8 cellular contexts compared by ENCODE assay signal in genomic region chr2:37005118-37005868, GRCh38. TPM values are rescaled to one million over a fixed set of nuclear protein-coding genes. Genes with fewer than 3 reads are reported as not detected.
DNase-seq lines count a peak whose midpoint lies in the region; ATAC-seq, FAIRE-seq and TF ChIP-seq lines count a peak whose summit lies in the region.

No MANE protein-coding gene starts in this region.

- TF ChIP-seq EP300 in H1 (IDR thresholded peaks at IDR 0.05; ENCODE audit: borderline replicate concordance in 1 of 2, low read depth in 2 of 2, low read length in 2 of 2), result no peak

- H2BK20ac ChIP-seq in H1 (ENCODE audit: low read length), result no peak overlapping the region

- peak; percentile 92 for TF ChIP-seq CTCF in BE2C (IDR thresholded peaks at IDR 0.05; ENCODE audit: low read depth, low read length)
- TF ChIP-seq CTCF in OCI-LY7 (conservative IDR thresholded peaks at IDR 0.05; ENCODE audit: low read length), result peak; percentile 83
- peak in 2 of 3 experiments; percentile 66 to 75; a peak in 3 of 4 replicates for TF ChIP-seq CTCF in H1 (IDR thresholded peaks at IDR 0.05; ENCODE audit: control extremely low read depth in 1 of 3, insufficient read depth in 1 of 3, low read depth in 1 of 3, low read length in 3 of 3)

- H3K4me1 ChIP-seq in BE2C, result no peaks in the 10 kb centered on the region
- H3K4me1 ChIP-seq in OCI-LY7 (ENCODE audit: insufficient read depth, low read length, poor library complexity, severe bottlenecking), result peaks cover 7% of the 10 kb centered on the region
- no peaks in the 10 kb centered on the region for H3K4me1 ChIP-seq in H1 (replicated peaks in 1 of 4; ENCODE audit: control insufficient read depth in 3 of 4, insufficient read depth in 4 of 4, low read length in 3 of 4)
- peaks cover 3% of the 10 kb centered on the region for H3K4me1 ChIP-seq in effector memory CD4-positive, alpha-beta T cell (ENCODE audit: control insufficient read depth, insufficient read depth, low read length, poor library complexity, severe bottlenecking)

- no peak overlapping the region for H3K27ac ChIP-seq in OCI-LY7 (ENCODE audit: low read depth, low read length, poor library complexity, severe bottlenecking)
- no peak overlapping the region for H3K27ac ChIP-seq in H1 (ENCODE audit: low read depth, low read length)
- no peak overlapping the region for H3K27ac ChIP-seq in effector memory CD4-positive, alpha-beta T cell (ENCODE audit: insufficient read depth, low read length, poor library complexity, severe bottlenecking)

- no peak overlapping the region for H3K4ac ChIP-seq in H1 (replicated peaks; ENCODE audit: insufficient read length, low read depth, low read length)

- H3K27ac Mint-ChIP-seq in natural killer cell treated with Interleukin-12 subunit alpha and Interleukin-12 subunit beta and Interleukin-15 and Interleukin-18, amount 100 ng/mL, for 72 hours, result peak overlapping the region in 1 of 2 donors; percentile 1

- no peak overlapping the region for H4K5ac ChIP-seq in H1 (ENCODE audit: insufficient read length, low read depth, low read length)

- TF ChIP-seq POLR2A in H1 (IDR thresholded peaks at IDR 0.05; ENCODE audit: control extremely low read depth in 1 of 2, low read depth in 2 of 2, low read length in 2 of 2), result no peak

- H3K36me3 Mint-ChIP-seq in natural killer cell treated with Interleukin-12 subunit alpha and Interleukin-12 subunit beta and Interleukin-15 and Interleukin-18, amount 100 ng/mL, for 72 hours, result peaks cover 23% of the 10 kb centered on the region

- H3K4me2 ChIP-seq in OCI-LY7 (ENCODE audit: low read length) (peak overlapping the region; percentile 30; the same call in 1 of the 2 replicates), H1 (ENCODE audit: insufficient read depth in 1 of 2, low read depth in 2 of 2, low read length in 2 of 2) (no peak overlapping the region)

- peak overlapping the region; percentile 41; the same call in 1 of the 2 replicates for H2AFZ ChIP-seq in OCI-LY7 (ENCODE audit: low read length)
- no peak overlapping the region for H2AFZ ChIP-seq in H1 (ENCODE audit: low read length)

- no peak overlapping the region for H3K56ac ChIP-seq in H1 (replicated peaks; ENCODE audit: insufficient read length, low read depth, low read length)

- H3K4me1 Mint-ChIP-seq in natural killer cell treated with Interleukin-12 subunit alpha and Interleukin-12 subunit beta and Interleukin-15 and Interleukin-18, amount 100 ng/mL, for 72 hours (ENCODE audit: low read depth in 2 of 2), result peaks cover 8% of the 10 kb centered on the region in 2 donors

- no peaks in the 10 kb centered on the region for H3K79me1 ChIP-seq in H1 (ENCODE audit: low read depth, low read length)

- H3K4me3 ChIP-seq in BE2C (ENCODE audit: low read depth, low read length), result no peak overlapping the region
- H3K4me3 ChIP-seq in OCI-LY7 (ENCODE audit: low read depth, low read length, poor library complexity, severe bottlenecking), result no peak overlapping the region
- no peak overlapping the region for H3K4me3 ChIP-seq in H1 (ENCODE audit: extremely low read depth in 1 of 4, insufficient read depth in 2 of 4, low read depth in 3 of 4, low read length in 4 of 4)
- H3K4me3 ChIP-seq in effector memory CD4-positive, alpha-beta T cell (ENCODE audit: insufficient read depth, low read depth, low read length, poor library complexity, severe bottlenecking), result no peak overlapping the region

- no peak overlapping the region for H2BK12ac ChIP-seq in H1 (ENCODE audit: low read depth, low read length)

- H4K91ac ChIP-seq in H1 (replicated peaks; ENCODE audit: insufficient read length, low read length), result no peak overlapping the region

- no peaks in the 10 kb centered on the region for H3K9me2 ChIP-seq in OCI-LY7 (ENCODE audit: insufficient read depth, low read length)

- no peaks in the 10 kb centered on the region for H3K9me3 ChIP-seq in BE2C
- H3K9me3 ChIP-seq in OCI-LY7 (ENCODE audit: low read length), result no peaks in the 10 kb centered on the region
- H3K9me3 ChIP-seq in H1 (ENCODE audit: insufficient read depth in 2 of 2, low read depth in 1 of 2, low read length in 1 of 2), result no peaks in the 10 kb centered on the region
- no peaks in the 10 kb centered on the region for H3K9me3 ChIP-seq in effector memory CD4-positive, alpha-beta T cell (ENCODE audit: control insufficient read depth, low read length)

- peak overlapping the region; percentile 29 for H3K4me3 Mint-ChIP-seq in natural killer cell treated with Interleukin-12 subunit alpha and Interleukin-12 subunit beta and Interleukin-15 and Interleukin-18, amount 100 ng/mL, for 72 hours

- intact Hi-C loops in OCI-LY7 (cut with micrococcal nuclease; ENCODE audit: unreplicated experiment), result no loop called here

- peak; percentile 83 to 85 for TF ChIP-seq RAD21 in H1 (IDR thresholded peaks at IDR 0.05 in 1 of 2, conservative IDR thresholded peaks at IDR 0.05 in 1 of 2; ENCODE audit: low read depth in 2 of 2, low read length in 2 of 2)

- no peak overlapping the region for H3K14ac ChIP-seq in H1 (ENCODE audit: insufficient read length)

- H4K8ac ChIP-seq in H1 (ENCODE audit: extremely low read depth, insufficient read depth, low read length), result no peak overlapping the region

- H3K18ac ChIP-seq in H1 (ENCODE audit: extremely low read depth, low read length), result no peak overlapping the region

- BruUV-seq in OCI-LY7 (replicated peaks; lab: Mats Ljungman, UMichigan), result no TSS peak

- H3K36me3 ChIP-seq in BE2C, result no peaks in the 10 kb centered on the region; the same call in none of the 2 replicates
- H3K36me3 ChIP-seq in OCI-LY7 (ENCODE audit: insufficient read depth, low read length), result peaks cover 73% of the 10 kb centered on the region
- peaks cover 3 to 15% (median 9%) of the 10 kb centered on the region in 4 experiments; a peak in 5 of 8 replicates for H3K36me3 ChIP-seq in H1 (ENCODE audit: control insufficient read depth in 2 of 4, insufficient read depth in 4 of 4, low read length in 3 of 4)
- peaks cover 65% of the 10 kb centered on the region for H3K36me3 ChIP-seq in effector memory CD4-positive, alpha-beta T cell (ENCODE audit: control insufficient read depth, insufficient read depth, low read length)

- H2BK120ac ChIP-seq in H1 (replicated peaks; ENCODE audit: low read depth, low read length), result no peak overlapping the region

- H4K20me1 ChIP-seq in OCI-LY7 (ENCODE audit: insufficient read depth, low read length) (no peaks in the 10 kb centered on the region), H1 (replicated peaks in 1 of 2; ENCODE audit: control insufficient read depth in 1 of 2, insufficient read depth in 2 of 2, low read length in 2 of 2) (no peaks in the 10 kb centered on the region)

- peak; percentile 100 for ATAC-seq in GM18858 (IDR thresholded peaks at IDR 0.05; ENCODE audit: unreplicated experiment)
- ATAC-seq in HG02973 (IDR thresholded peaks at IDR 0.05; ENCODE audit: unreplicated experiment), result peak; percentile 99
- peak; percentile 71 to 82 for ATAC-seq in natural killer cell treated with Interleukin-12 subunit alpha and Interleukin-12 subunit beta and Interleukin-15 and Interleukin-18, amount 100 ng/mL, for 72 hours

- 80% methylated on average over 8 of the region's 8 CpGs; no CpG with 5 or more reads in 1 of the 2 experiments for WGBS in H1 (ENCODE audit: extremely low coverage in 1 of 2, insufficient coverage in 1 of 2, insufficient read length in 1 of 2, insufficient replicate concordance in 2 of 2, low coverage in 1 of 2, low lambda C conversion rate in 2 of 2, missing lambda C conversion rate in 1 of 2), 2 experiments

- no peaks in the 10 kb centered on the region for H3K23me2 ChIP-seq in H1 (ENCODE audit: low read depth, low read length)

- no peak overlapping the region for H3K9ac ChIP-seq in H1 (replicated peaks in 1 of 4; ENCODE audit: extremely low read depth in 1 of 4, low read depth in 3 of 4, low read length in 3 of 4)

- POLR2A ChIA-PET in OCI-LY7 (lab: Charles Lee) (no interaction called here), H1 (lab: Charles Lee; ENCODE audit: partially characterized antibody) (no interaction called here)

- FAIRE-seq in H1 (lab: Jason Lieb, UNC) (peak; percentile 88), RCC 7860 (lab: Jason Lieb, UNC) (no peak)

- H3K79me2 ChIP-seq in OCI-LY7 (ENCODE audit: insufficient read depth, low read depth, low read length), result no peaks in the 10 kb centered on the region
- no peaks in the 10 kb centered on the region for H3K79me2 ChIP-seq in H1 (ENCODE audit: control insufficient read depth in 1 of 2, insufficient read depth in 2 of 2, low read length in 2 of 2)

- H2BK15ac ChIP-seq in H1 (ENCODE audit: low read length), result no peak overlapping the region

- no peaks in the 10 kb centered on the region for H3K27me3 Mint-ChIP-seq in natural killer cell treated with Interleukin-12 subunit alpha and Interleukin-12 subunit beta and Interleukin-15 and Interleukin-18, amount 100 ng/mL, for 72 hours

- CTCF ChIA-PET in OCI-LY7 (lab: Charles Lee; ENCODE audit: unreplicated experiment), result no interaction called here
- CTCF ChIA-PET in H1 (lab: Charles Lee; ENCODE audit: partially characterized antibody), result no interaction called here

- no peak overlapping the region for H2AK5ac ChIP-seq in H1 (ENCODE audit: low read depth, low read length)

- DNase-seq in BE2C (peak; percentile 35), OCI-LY7 (ENCODE audit: low spot score) (peak; percentile 50), H1 (ENCODE audit: low read depth in 1 of 2, low spot score in 2 of 2) (peak in 1 of 2 experiments; percentile 2), RCC 7860 (ENCODE audit: low spot score) (no peak)
- no peak for DNase-seq in natural killer cell treated with Interleukin-12 subunit alpha and Interleukin-12 subunit beta and Interleukin-15 and Interleukin-18, amount 100 ng/mL, for 72 hours (ENCODE audit: low spot score)
- no peak for DNase-seq in effector memory CD4-positive, alpha-beta T cell

- H3K23ac ChIP-seq in H1 (ENCODE audit: insufficient read length), result no peak overlapping the region

- H2BK5ac ChIP-seq in H1 (ENCODE audit: low read depth, low read length), result no peak overlapping the region; the same call in 1 of the 2 replicates

- no peaks in the 10 kb centered on the region for H3K9me3 Mint-ChIP-seq in natural killer cell treated with Interleukin-12 subunit alpha and Interleukin-12 subunit beta and Interleukin-15 and Interleukin-18, amount 100 ng/mL, for 72 hours

- no peaks in the 10 kb centered on the region for H3K27me3 ChIP-seq in BE2C
- H3K27me3 ChIP-seq in H1 (replicated peaks in 1 of 4; ENCODE audit: control insufficient read depth in 3 of 4, extremely low read depth in 1 of 4, insufficient read depth in 3 of 4, low read length in 3 of 4), result no peaks in the 10 kb centered on the region
- H3K27me3 ChIP-seq in effector memory CD4-positive, alpha-beta T cell (replicated peaks; ENCODE audit: control insufficient read depth, insufficient read depth, low read length, poor library complexity, severe bottlenecking), result no peaks in the 10 kb centered on the region

RNA-seq across cellular contexts. Expression of gene STRN, which starts 39.0 kb away (rescaled TPM):
- 6.2 TPM for polyA plus RNA-seq in BE2C (2012; ENCODE audit: insufficient read depth, insufficient read length, low read depth)
- 16.0 and 16.1 TPM in 2 replicates for total RNA-seq in OCI-LY7 (2014; rRNA removed; shearing (Covaris generic))
- total RNA-seq in OCI-LY7 (2022), result 32.6 and 33.9 TPM in 2 replicates
- total RNA-seq in H1 (2021; fragmentation: NEBNext Ultra II Directional; extraction: Animal tissue kit (Norgen Biotek cat#: 25700)), result 38.9 and 47.0 TPM in 2 replicates
- polyA plus RNA-seq in H1 (2011; rRNA removed), result 6.4 and 8.3 TPM in 2 replicates
- 9.6 TPM for polyA plus RNA-seq in H1 (2011; cell fraction: cytosol; rRNA removed)
- polyA plus RNA-seq in H1 (2011; cell fraction: nucleus; rRNA removed), result 10.9 TPM
- 10.3 to 17.8 TPM (median 13.3 TPM) in 4 replicates for polyA plus RNA-seq in H1 (2012, experiment 1 of 2)
- 0.77 TPM for polyA plus RNA-seq in H1 (2012, experiment 2 of 2)
- 13.5 TPM for polyA plus RNA-seq in H1 (2013, experiment 1 of 2)
- polyA plus RNA-seq in H1 (2013, experiment 2 of 2), result 14.2 TPM
- 42.3 and 68.5 TPM in 2 replicates for polyA minus RNA-seq in H1 (2011; rRNA and poly(A)+ RNA removed)
- polyA minus RNA-seq in H1 (2011; cell fraction: cytosol; rRNA and poly(A)+ RNA removed), result 22.1 TPM
- polyA minus RNA-seq in H1 (2011; cell fraction: nucleus; rRNA and poly(A)+ RNA removed), result 31.7 TPM
- 10 to 100 TPM; 25.3 to 36.0 TPM for total RNA-seq in natural killer cell treated with Interleukin-12 subunit alpha and Interleukin-12 subunit beta and Interleukin-15 and Interleukin-18, amount 100 ng/mL, for 72 hours

Comparison
In these comparisons a context has a peak if more than half of its experiments do, and no peak if none do; other contexts are left out.
1. DNase-seq: peak in BE2C (single experiment) and OCI-LY7 (single experiment); none in natural killer cell treated with Interleukin-12 subunit alpha and Interleukin-12 subunit beta and Interleukin-15 and Interleukin-18, amount 100 ng/mL, for 72 hours (single experiment), RCC 7860 (single experiment) and effector memory CD4-positive, alpha-beta T cell (0 of 3).
2. Peak in every context shown above with its lines, with median percentiles within 50 percentile points of each other: CTCF ChIP-seq and ATAC-seq.